ENCODE assay signal across 22 cellular contexts in the genomic region with DNA sequence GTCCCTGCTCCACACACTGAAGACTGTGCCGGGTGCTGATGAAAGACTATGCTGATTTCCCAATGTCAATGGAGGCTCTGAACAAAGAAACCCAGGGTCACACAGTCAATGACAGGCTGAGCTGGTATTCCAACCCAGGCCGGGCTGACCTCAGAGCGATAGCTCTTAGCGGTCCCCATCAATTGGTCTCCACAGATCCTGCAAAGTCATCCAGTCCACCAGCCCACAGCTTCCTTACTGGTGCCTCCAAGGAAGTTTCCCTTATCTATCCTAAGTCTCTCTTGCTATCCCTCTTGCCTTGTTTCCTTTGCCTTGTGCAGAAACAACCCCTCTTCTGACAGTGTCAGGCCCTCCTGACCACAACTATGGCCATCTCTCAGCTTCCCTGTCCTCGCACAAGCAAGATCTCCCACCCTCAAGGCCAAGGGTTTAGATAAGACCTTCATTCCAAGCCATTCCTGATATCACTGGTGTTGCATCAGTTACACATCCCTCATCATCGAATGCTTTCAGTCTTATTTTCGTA. TPM values are rescaled to one million over a fixed set of nuclear protein-coding genes. Genes with fewer than 3 reads are reported as not detected.
DNase-seq lines count a peak whose midpoint lies in the region; ATAC-seq, FAIRE-seq and TF ChIP-seq lines count a peak whose summit lies in the region.
"Had no signal": no experiment of that assay in that cellular context is flagged by ENCODE, and none has a peak within 500 bp of the region (broad histone marks: within the 10 kb centered on the region; RNA-seq: fewer than 3 reads in every experiment).

No MANE protein-coding gene starts in this region.

- no peak overlapping the region for H2BK15ac ChIP-seq in H9 (ENCODE audit: low read depth, low read length)

- H3K27me3 ChIP-seq in BLaER1 treated with 17β-estradiol and CSF1 and Interleukin-3, amounts not matched to agents 10 nM and 100 nM: no peaks in the 10 kb centered on the region
- H3K27me3 ChIP-seq in H9 (ENCODE audit: insufficient read depth, low read length) (no peaks in the 10 kb centered on the region), bronchial epithelial cell (ENCODE audit: control insufficient read depth, insufficient read depth, low read length) (no peaks in the 10 kb centered on the region)
- H3K27me3 ChIP-seq: BE2C, Peyer's patch had no signal

- TF ChIP-seq CTCF in H9 (conservative IDR thresholded peaks at IDR 0.05) (no peak), bronchial epithelial cell (IDR thresholded peaks at IDR 0.05; ENCODE audit: insufficient read depth, low read length, severe bottlenecking) (no peak), neural crest cell (conservative IDR thresholded peaks at IDR 0.05) (no peak)

- intact Hi-C loops in activated T-helper 2 cell treated with anti-CD3 and anti-CD28 coated beads, Interferon-gamma antibody, Interleukin-2, Interleukin-4, amounts not matched to agents 10 μg/mL and 5 μg/mL and 100 μg/mL, durations not matched to agents 14 hours and 24 hours and 36 hours (cut with micrococcal nuclease): no loop called here

- no peak overlapping the region for H2BK120ac ChIP-seq in H9 (ENCODE audit: low read depth, low read length, poor library complexity, severe bottlenecking)

- no peak overlapping the region for H2BK12ac ChIP-seq in H9 (ENCODE audit: insufficient read length, low read depth, low read length)

- H3K27ac Mint-ChIP-seq in H9 (peak overlapping the region in 1 of 3 experiments; percentile 67; a peak in 1 of 7 replicates), neural crest cell (ENCODE audit: unreplicated experiment) (peak overlapping the region; percentile 96)
- no peak overlapping the region for H3K27ac Mint-ChIP-seq in activated T-helper 2 cell treated with anti-CD3 and anti-CD28 coated beads, Interferon-gamma antibody, Interleukin-2, Interleukin-4, amounts not matched to agents 10 μg/mL and 5 μg/mL and 100 μg/mL, durations not matched to agents 14 hours and 24 hours and 36 hours
- H3K27ac Mint-ChIP-seq: CD4-positive, alpha-beta memory T cell had no signal

- peaks cover 0 to 12% (median 0%) of the 10 kb centered on the region in 11 experiments; a peak in 4 of 22 replicates for H3K9me3 ChIP-seq in BLaER1 treated with 17β-estradiol and CSF1 and Interleukin-3, amounts not matched to agents 10 nM and 100 nM (replicated peaks in 1 of 11)
- H3K9me3 ChIP-seq in H9 (ENCODE audit: control insufficient read depth, low read depth, low read length): no peaks in the 10 kb centered on the region
- H3K9me3 ChIP-seq: A549, BE2C, Peyer's patch had no signal

- peak; percentile 83 for FAIRE-seq in bronchial epithelial cell (lab: Jason Lieb, UNC)
- FAIRE-seq: A549, GM12891 had no signal

- H3K14ac ChIP-seq in H9 (ENCODE audit: insufficient read depth, low read length): no peak overlapping the region

- H4K20me1 ChIP-seq in BLaER1 treated with 17β-estradiol and CSF1 and Interleukin-3, amounts not matched to agents 10 nM and 100 nM: no peaks in the 10 kb centered on the region
- no peaks in the 10 kb centered on the region for H4K20me1 ChIP-seq in H9 (ENCODE audit: control insufficient read depth, insufficient read depth, insufficient read length)

- H3K4me1 ChIP-seq in BLaER1 treated with 17β-estradiol and CSF1 and Interleukin-3, amounts not matched to agents 10 nM and 100 nM: peaks cover 20 to 63% (median 51%) of the 10 kb centered on the region in 10 experiments
- H3K4me1 ChIP-seq in H9 (ENCODE audit: insufficient read depth, low read length): no peaks in the 10 kb centered on the region
- H3K4me1 ChIP-seq: BE2C, Peyer's patch had no signal

- H2BK20ac ChIP-seq in H9 (ENCODE audit: low read depth, low read length, poor library complexity, severe bottlenecking): no peak overlapping the region

- H3K27ac ChIP-seq in BLaER1 treated with 17β-estradiol and CSF1 and Interleukin-3, amounts not matched to agents 10 nM and 100 nM: peak overlapping the region in 2 of 11 experiments; percentile 72; a peak in 5 of 22 replicates
- no peak overlapping the region for H3K27ac ChIP-seq in H9 (ENCODE audit: insufficient read length, low read depth, low read length)
- H3K27ac ChIP-seq: A549, Peyer's patch had no signal

- H3T11ph ChIP-seq in H9 (ENCODE audit: low read length): no peak overlapping the region

- no peak overlapping the region for H3K4ac ChIP-seq in H9 (ENCODE audit: low read depth, low read length)

- H2AFZ ChIP-seq in H9 (ENCODE audit: low read length): no peak overlapping the region

- no peaks in the 10 kb centered on the region for H3K36me3 Mint-ChIP-seq in H9 (ENCODE audit: insufficient read depth in 1 of 3, low read depth in 3 of 3)
- no peaks in the 10 kb centered on the region for H3K36me3 Mint-ChIP-seq in neural crest cell (ENCODE audit: low read depth)
- no peaks in the 10 kb centered on the region for H3K36me3 Mint-ChIP-seq in activated T-helper 2 cell treated with anti-CD3 and anti-CD28 coated beads, Interferon-gamma antibody, Interleukin-2, Interleukin-4, amounts not matched to agents 10 μg/mL and 5 μg/mL and 100 μg/mL, durations not matched to agents 14 hours and 24 hours and 36 hours (ENCODE audit: low read depth)
- H3K36me3 Mint-ChIP-seq: CD4-positive, alpha-beta memory T cell had no signal

- H3K9ac ChIP-seq in BLaER1 treated with 17β-estradiol and CSF1 and Interleukin-3, amounts not matched to agents 10 nM and 100 nM: 0 out of 22 replicates have a peak overlapping the region, but pooled peaks of 1 of the 11 experiments have one; percentile 7
- no peak overlapping the region for H3K9ac ChIP-seq in H9 (ENCODE audit: extremely low read depth, insufficient read length, low read length)

- H4K91ac ChIP-seq in H9 (ENCODE audit: insufficient read length, low read depth, low read length): no peak overlapping the region

- H3K4me1 Mint-ChIP-seq in H9 (peaks cover 14 to 17% of the 10 kb centered on the region in 2 experiments), neural crest cell (peaks cover 11% of the 10 kb centered on the region)
- no peaks in the 10 kb centered on the region for H3K4me1 Mint-ChIP-seq in activated T-helper 2 cell treated with anti-CD3 and anti-CD28 coated beads, Interferon-gamma antibody, Interleukin-2, Interleukin-4, amounts not matched to agents 10 μg/mL and 5 μg/mL and 100 μg/mL, durations not matched to agents 14 hours and 24 hours and 36 hours (ENCODE audit: low read depth)
- H3K4me1 Mint-ChIP-seq: CD4-positive, alpha-beta memory T cell had no signal

- H3K4me3 Mint-ChIP-seq in H9 (no peak overlapping the region), neural crest cell (no peak overlapping the region)
- H3K4me3 Mint-ChIP-seq in activated T-helper 2 cell treated with anti-CD3 and anti-CD28 coated beads, Interferon-gamma antibody, Interleukin-2, Interleukin-4, amounts not matched to agents 10 μg/mL and 5 μg/mL and 100 μg/mL, durations not matched to agents 14 hours and 24 hours and 36 hours (ENCODE audit: low read depth): no peak overlapping the region
- H3K4me3 Mint-ChIP-seq: CD4-positive, alpha-beta memory T cell had no signal

- no peaks in the 10 kb centered on the region for H3K9me3 Mint-ChIP-seq in H9
- H3K9me3 Mint-ChIP-seq in neural crest cell: no peaks in the 10 kb centered on the region
- no peaks in the 10 kb centered on the region for H3K9me3 Mint-ChIP-seq in activated T-helper 2 cell treated with anti-CD3 and anti-CD28 coated beads, Interferon-gamma antibody, Interleukin-2, Interleukin-4, amounts not matched to agents 10 μg/mL and 5 μg/mL and 100 μg/mL, durations not matched to agents 14 hours and 24 hours and 36 hours
- H3K9me3 Mint-ChIP-seq: CD4-positive, alpha-beta memory T cell had no signal

- H3K4me2 ChIP-seq in BLaER1 treated with 17β-estradiol and CSF1 and Interleukin-3, amounts not matched to agents 10 nM and 100 nM: peak overlapping the region in 9 of 11 experiments; percentile 12 to 83 (median 72); a peak in 17 of 22 replicates
- no peak overlapping the region for H3K4me2 ChIP-seq in H9 (ENCODE audit: insufficient read depth, insufficient read length, low read length)
- H3K4me2 ChIP-seq: A549 had no signal

- ATAC-seq in HG03354 (IDR thresholded peaks at IDR 0.05; ENCODE audit: poor library complexity, severe bottlenecking, unreplicated experiment): no peak
- no peak for ATAC-seq in HG02642 (IDR thresholded peaks at IDR 0.05; ENCODE audit: poor library complexity, unreplicated experiment)
- ATAC-seq: A549 had no signal

- H3K79me2 ChIP-seq in H9 (ENCODE audit: insufficient read depth, low read length): no peaks in the 10 kb centered on the region

- no peak overlapping the region for H4K5ac ChIP-seq in H9 (ENCODE audit: insufficient read length, low read depth, low read length)

- no peak overlapping the region for H2BK5ac ChIP-seq in H9 (ENCODE audit: insufficient read length, low read length)

- H4K8ac ChIP-seq in H9 (replicated peaks; ENCODE audit: insufficient read length, low read depth, low read length): no peak overlapping the region

- H3K23me2 ChIP-seq in H9 (ENCODE audit: insufficient read length, low read depth, low read length, poor library complexity, severe bottlenecking): no peaks in the 10 kb centered on the region

- no peak overlapping the region for H2AK5ac ChIP-seq in H9 (ENCODE audit: insufficient read length, low read length)

- no peak overlapping the region for H3K4me3 ChIP-seq in BLaER1 treated with 17β-estradiol and CSF1 and Interleukin-3, amounts not matched to agents 10 nM and 100 nM
- no peak overlapping the region for H3K4me3 ChIP-seq in bronchial epithelial cell (ENCODE audit: low read depth, low read length)
- H3K4me3 ChIP-seq: A549, Peyer's patch had no signal

- H3K27me3 Mint-ChIP-seq in H9 (ENCODE audit: low read depth) (peaks cover 26% of the 10 kb centered on the region), neural crest cell (ENCODE audit: low read depth) (peaks cover 6% of the 10 kb centered on the region)
- peaks cover 9% of the 10 kb centered on the region for H3K27me3 Mint-ChIP-seq in activated T-helper 2 cell treated with anti-CD3 and anti-CD28 coated beads, Interferon-gamma antibody, Interleukin-2, Interleukin-4, amounts not matched to agents 10 μg/mL and 5 μg/mL and 100 μg/mL, durations not matched to agents 14 hours and 24 hours and 36 hours (ENCODE audit: low read depth)

- no peak overlapping the region for H3K23ac ChIP-seq in H9 (ENCODE audit: insufficient read length, low read depth, low read length)

- no peaks in the 10 kb centered on the region for H3K79me1 ChIP-seq in H9 (ENCODE audit: insufficient read depth, low read depth, low read length, poor library complexity, severe bottlenecking)

- H3K36me3 ChIP-seq in BLaER1 treated with 17β-estradiol and CSF1 and Interleukin-3, amounts not matched to agents 10 nM and 100 nM: no peaks in the 10 kb centered on the region
- no peaks in the 10 kb centered on the region for H3K36me3 ChIP-seq in bronchial epithelial cell (ENCODE audit: control insufficient read depth, insufficient read depth, low read length)
- H3K36me3 ChIP-seq: BE2C, Peyer's patch had no signal

- peak overlapping the region; percentile 11 for H3K18ac ChIP-seq in H9 (ENCODE audit: insufficient read length, low read depth, low read length)

- no CpG with 5 or more reads among the region's 7 CpGs for WGBS in H9 (ENCODE audit: extremely low coverage, insufficient read length, low lambda C conversion rate)

- no peak overlapping the region for H3K56ac ChIP-seq in H9 (ENCODE audit: insufficient read length, low read depth, low read length)

- peak; percentile 40 for DNase-seq in H9
- DNase-seq in bronchial epithelial cell (ENCODE audit: low read depth): no peak
- no peak for DNase-seq in neural crest cell (ENCODE audit: low read depth, low spot score)
- no peak for DNase-seq in activated T-helper 2 cell treated with anti-CD3 and anti-CD28 coated beads, Interferon-gamma antibody, Interleukin-2, Interleukin-4, amounts not matched to agents 10 μg/mL and 5 μg/mL and 100 μg/mL, durations not matched to agents 14 hours and 24 hours and 36 hours (ENCODE audit: low spot score)
- DNase-seq in AG08396 (ENCODE audit: low spot score): no peak
- DNase-seq: BE2C; CD4-positive, alpha-beta memory T cell; DND-41; HCEC 1CT; Kasumi-1; NCI-H1436; NCI-H1930; NCI-H2227 treated with DMSO at 0.1 percent for 48 hours; NCI-H510A; NCI-H774; NK-92 treated with Interleukin-12 subunit alpha and Interleukin-12 subunit beta, amount 100 ng/mL, for 24 hours; Peyer's patch had no signal

RNA-seq across cellular contexts. Expression of gene KSR1, which starts 52.7 kb away (rescaled TPM):
- total RNA-seq in H9 (2021) (43.5 and 44.9 TPM in 2 replicates), bronchial epithelial cell (0.53 and 7.4 TPM in 2 replicates), neural crest cell (27.8 and 28.0 TPM in 2 replicates)
- total RNA-seq in activated T-helper 2 cell treated with anti-CD3 and anti-CD28 coated beads, Interferon-gamma antibody, Interleukin-2, Interleukin-4, amounts not matched to agents 10 μg/mL and 5 μg/mL and 100 μg/mL, durations not matched to agents 14 hours and 24 hours and 36 hours: 96.5 and 101 TPM in 2 replicates
